In the genomic region with DNA sequence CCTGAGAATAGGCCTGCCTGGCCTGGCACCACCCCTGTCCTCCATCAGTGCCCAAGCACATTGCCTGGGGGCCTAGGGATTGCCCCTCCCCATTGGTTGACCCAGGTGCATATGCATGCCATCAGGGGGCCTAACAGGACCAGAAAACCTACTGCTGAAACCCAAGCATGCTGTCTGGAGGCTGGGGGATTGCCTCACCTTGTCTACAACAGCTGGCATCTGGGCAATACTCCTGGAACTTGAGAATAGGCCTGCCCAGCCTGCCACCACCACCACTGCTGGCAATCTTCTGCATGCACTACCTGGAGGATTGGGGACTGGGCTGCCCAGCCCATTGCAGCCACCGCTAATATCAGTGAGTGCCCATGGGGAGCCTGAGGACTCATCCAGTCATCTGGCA, we compare ENCODE assay signal across 13 cellular contexts.
"Had no signal": no experiment of that assay in that cellular context is flagged by ENCODE, and none has a peak within 500 bp of the region (broad histone marks: within the 10 kb centered on the region; RNA-seq: fewer than 3 reads in every experiment).

No MANE protein-coding gene starts in this region.

- H3K4me3 Mint-ChIP-seq: activated CD4-positive, alpha-beta T cell treated with anti-CD3 and anti-CD28 coated beads, Interleukin-2, amount 10 ng/mL, durations not matched to agents 7 days and 5 days; activated naive CD8-positive, alpha-beta T cell treated with anti-CD3 and anti-CD28 coated beads for 36 hours; activated T-cell treated with anti-CD3 and anti-CD28 coated beads, Interleukin-2, amount 50 U/mL, for 72 hours; T-helper 17 cell had no signal

- H3K27ac ChIP-seq: thoracic aorta, upper lobe of right lung had no signal

- ATAC-seq: activated T-cell treated with anti-CD3 and anti-CD28 coated beads, Interleukin-2, amount 50 U/mL, for 72 hours; right cardiac atrium; T-helper 17 cell; upper lobe of right lung had no signal

- H3K9me3 ChIP-seq: thoracic aorta, upper lobe of right lung had no signal

- H3K36me3 ChIP-seq: thoracic aorta, upper lobe of right lung had no signal

- H3K4me1 Mint-ChIP-seq: T-helper 17 cell had no signal

- H3K27ac Mint-ChIP-seq: activated CD4-positive, alpha-beta T cell treated with anti-CD3 and anti-CD28 coated beads, Interleukin-2, amount 10 ng/mL, durations not matched to agents 7 days and 5 days; activated naive CD8-positive, alpha-beta T cell treated with anti-CD3 and anti-CD28 coated beads for 36 hours; activated T-cell treated with anti-CD3 and anti-CD28 coated beads, Interleukin-2, amount 50 U/mL, for 72 hours; T-helper 17 cell had no signal

- DNase-seq: activated CD4-positive, alpha-beta T cell treated with anti-CD3 and anti-CD28 coated beads, Interleukin-2, amount 10 ng/mL, durations not matched to agents 7 days and 5 days; activated CD8-positive, alpha-beta memory T cell treated with anti-CD3 and anti-CD28 coated beads, Interleukin-2, amount 50 U/mL, for 48 hours; activated gamma-delta T cell treated with Interleukin-2 at 50 U/mL for 16 hours; activated naive CD8-positive, alpha-beta T cell treated with anti-CD3 and anti-CD28 coated beads for 36 hours; activated T-cell treated with anti-CD3 and anti-CD28 coated beads, Interleukin-2, amount 50 U/mL, for 72 hours; effector CD8-positive, alpha-beta T cell; islet precursor cell; naive B cell; posterior cingulate gyrus; right cardiac atrium; T-helper 17 cell; upper lobe of right lung had no signal

- H3K27me3 ChIP-seq: upper lobe of right lung had no signal

- H3K4me3 ChIP-seq: thoracic aorta, upper lobe of right lung had no signal
